10 cellular contexts compared by ENCODE assay signal in genomic region chr2:191650896-191651773, GRCh38. TPM values are rescaled to one million over a fixed set of nuclear protein-coding genes. Genes with fewer than 3 reads are reported as not detected.
DNase-seq lines count a peak whose midpoint lies in the region; ATAC-seq and TF ChIP-seq lines count a peak whose summit lies in the region.
"Had no signal": no experiment of that assay in that cellular context is flagged by ENCODE, and none has a peak within 500 bp of the region (broad histone marks: within the 10 kb centered on the region; RNA-seq: fewer than 3 reads in every experiment).

No MANE protein-coding gene starts in this region.

- DNase-seq in GM06990 (ENCODE audit: extremely low read depth, insufficient read length) (peak; percentile 75), GM19238 (ENCODE audit: insufficient read length, low spot score) (peak; percentile 32), activated B cell treated with CpG ODN at 0.5 μM for 24 hours (no peak), DMS 273 treated with DMSO at 0.1 percent for 48 hours (lab: John Stamatoyannopoulos, UW) (no peak), caudate nucleus (lab: John Stamatoyannopoulos, UW) (no peak), DMS79 (lab: John Stamatoyannopoulos, UW) (no peak)
- no peak for DNase-seq in effector CD8-positive, alpha-beta T cell (lab: John Stamatoyannopoulos, UW)

- TF ChIP-seq CTCF in GM06990 (IDR thresholded peaks at IDR 0.05; ENCODE audit: insufficient read depth, low read length, poor library complexity, severe bottlenecking) (no peak), activated B cell treated with CpG ODN at 0.5 μM for 24 hours (IDR thresholded peaks at IDR 0.05) (no peak)

- H3K4me3 Mint-ChIP-seq in activated B cell treated with CpG ODN at 0.5 μM for 24 hours, result no peak overlapping the region
- H3K4me3 Mint-ChIP-seq: IgD-negative memory B cell had no signal

- intact Hi-C loops in activated B cell treated with CpG ODN at 0.5 μM for 24 hours (cut with micrococcal nuclease), result loop anchor here (1.0 to 2.0 kb wide), 3 partner anchors 26 to 34 kb away; no protein-coding TSS in a partner anchor

- POLR2A ChIA-PET in activated B cell treated with CpG ODN at 0.5 μM for 24 hours (lab: Charles Lee), result interaction anchor here (0.9 to 3.5 kb wide), 4 partner anchors 13 to 34 kb away, joined by 4 to 26 read pairs (median 6); partner anchors contain the start of gene NABP1

- peaks cover 14% of the 10 kb centered on the region for H3K4me1 Mint-ChIP-seq in activated B cell treated with CpG ODN at 0.5 μM for 24 hours

- H3K4me3 ChIP-seq in GM06990 (replicated peaks; ENCODE audit: low read depth, low read length), result no peak overlapping the region
- H3K4me3 ChIP-seq: SK-N-MC had no signal

- no peaks in the 10 kb centered on the region for H3K36me3 Mint-ChIP-seq in activated B cell treated with CpG ODN at 0.5 μM for 24 hours (ENCODE audit: low read depth)

- ATAC-seq in HG02884 (IDR thresholded peaks at IDR 0.05; ENCODE audit: unreplicated experiment), result peak; percentile 99
- peak; percentile 83 for ATAC-seq in activated B cell treated with CpG ODN at 0.5 μM for 24 hours (ENCODE audit: low read depth)

- no peaks in the 10 kb centered on the region for H3K27me3 Mint-ChIP-seq in activated B cell treated with CpG ODN at 0.5 μM for 24 hours
- H3K27me3 Mint-ChIP-seq: IgD-negative memory B cell had no signal

- no peaks in the 10 kb centered on the region for H3K9me3 Mint-ChIP-seq in activated B cell treated with CpG ODN at 0.5 μM for 24 hours

- no peak overlapping the region for H3K27ac ChIP-seq in caudate nucleus (ENCODE audit: low read depth, low read length)
- H3K27ac ChIP-seq: SK-N-MC had no signal

- CTCF ChIA-PET in activated B cell treated with CpG ODN at 0.5 μM for 24 hours (lab: Charles Lee), result no interaction called here

- H3K27ac Mint-ChIP-seq in activated B cell treated with CpG ODN at 0.5 μM for 24 hours, result peak overlapping the region; percentile 38
- H3K27ac Mint-ChIP-seq: IgD-negative memory B cell had no signal

- H3K36me3 ChIP-seq in GM06990 (ENCODE audit: control insufficient read depth, insufficient read depth, low read length), result no peaks in the 10 kb centered on the region

- H3K27me3 ChIP-seq in GM06990 (replicated peaks; ENCODE audit: control insufficient read depth, insufficient read depth, low read length), result no peaks in the 10 kb centered on the region

RNA-seq across cellular contexts. Expression of gene NABP1, which starts 26.8 kb away (rescaled TPM):
- 69.6 and 86.0 TPM in 2 replicates for total RNA-seq in activated B cell treated with CpG ODN at 0.5 μM for 24 hours

Comparison
In these comparisons a context has a peak if more than half of its experiments do, and no peak if none do; other contexts are left out.
1. DNase-seq: peak in GM06990 (single experiment) and GM19238 (single experiment); none in activated B cell treated with CpG ODN at 0.5 μM for 24 hours (single experiment), DMS 273 treated with DMSO at 0.1 percent for 48 hours (single experiment), effector CD8-positive, alpha-beta T cell (single experiment), caudate nucleus (0 of 61) and DMS79 (single experiment).